In the genomic region with DNA sequence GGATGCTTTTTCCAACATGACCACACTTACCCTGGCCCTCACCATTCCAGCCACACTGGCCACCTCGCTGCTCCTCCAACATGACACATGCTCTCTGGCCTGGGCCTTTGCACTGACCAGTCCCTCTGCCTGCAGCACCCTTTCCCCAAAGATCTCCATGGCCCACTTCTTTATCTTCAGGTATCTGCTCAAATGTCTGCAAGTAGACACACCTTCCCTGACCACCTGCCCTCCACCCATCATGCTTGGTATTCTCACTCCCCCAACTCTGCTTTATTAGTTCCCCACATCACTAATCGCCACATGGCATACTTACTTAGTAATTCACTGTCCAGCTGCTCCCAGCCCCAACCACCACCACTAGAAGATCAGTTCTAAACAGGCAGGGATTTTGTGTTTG, we compare ENCODE assay signal across 24 cellular contexts.
"Had no signal": no experiment of that assay in that cellular context is flagged by ENCODE, and none has a peak within 500 bp of the region (broad histone marks: within the 10 kb centered on the region; RNA-seq: fewer than 3 reads in every experiment).

No MANE protein-coding gene starts in this region.

- H3K36me3 ChIP-seq: SJSA1 had no signal

- H3K9ac ChIP-seq: KMS-11 had no signal

- DNase-seq: Kasumi-1, MM.1S, NCI-H1105, NCI-H1417, NCI-H1436 treated with DMSO at 0.1 percent for 48 hours, NCI-H1694 treated with DMSO at 0.1 percent for 48 hours, NCI-H2029, NCI-H2081 treated with DMSO at 0.1 percent for 48 hours, NCI-H2171 treated with DMSO at 0.1 percent for 48 hours, NCI-H345, NCI-H446 treated with DMSO at 0.1 percent for 48 hours, NCI-H510A treated with DMSO at 0.1 percent for 48 hours, NCI-H526, Right ventricle myocardium superior, RPMI8226, SIG-M5 had no signal

- H3K4me1 ChIP-seq: SJSA1 had no signal

- H3K4me3 ChIP-seq: K562, SJSA1, SK-N-MC had no signal

- ATAC-seq: K562 had no signal

- FAIRE-seq: HTR-8/SVneo, K562, RCC 7860 had no signal

- H3K9me3 ChIP-seq: SJSA1 had no signal

- H3K4me2 ChIP-seq: KMS-11 had no signal

- H3K27ac ChIP-seq: HL-60, KMS-11, SJSA1, SK-N-MC had no signal

- H3K27me3 Mint-ChIP-seq: IgD-negative memory B cell had no signal
